Comparison of ENCODE assay signal across 24 cellular contexts in genomic region chr12:20489645-20490044, GRCh38.
DNase-seq lines count a peak whose midpoint lies in the region; ATAC-seq, FAIRE-seq and TF ChIP-seq lines count a peak whose summit lies in the region.
"Had no signal": no experiment of that assay in that cellular context is flagged by ENCODE, and none has a peak within 500 bp of the region (broad histone marks: within the 10 kb centered on the region; RNA-seq: fewer than 3 reads in every experiment).

No MANE protein-coding gene starts in this region.

- DNase-seq in HepG2 (ENCODE audit: low spot score) (no peak), right lobe of liver (no peak), SK-MEL-5 (ENCODE audit: low read depth, low spot score) (peak; percentile 69), osteoblast (ENCODE audit: insufficient read length, low spot score, missing footprints) (no peak), left lobe of liver (ENCODE audit: low spot score) (no peak), brain microvascular endothelial cell (no peak)
- DNase-seq: 8988T; CD8-positive, alpha-beta memory T cell; H9; Kasumi-1; MG63; NCI-H1048; NCI-H1436; NCI-H2081; NCI-H2171 treated with DMSO at 0.1 percent for 48 hours; NCI-H446 treated with DMSO at 0.1 percent for 48 hours had no signal

- no peaks in the 10 kb centered on the region for H3K9me3 ChIP-seq in HepG2 (ENCODE audit: low read length)
- H3K9me3 ChIP-seq in right lobe of liver: no peaks in the 10 kb centered on the region
- no peaks in the 10 kb centered on the region for H3K9me3 ChIP-seq in osteoblast (ENCODE audit: low read depth, low read length)

- no TSS peak for BruUV-seq in HepG2 (replicated peaks; lab: Mats Ljungman, UMichigan)

- H3K36me3 ChIP-seq in HepG2 (replicated peaks in 1 of 2; ENCODE audit: control insufficient read depth in 1 of 2, insufficient read depth in 2 of 2, low read length in 2 of 2): no peaks in the 10 kb centered on the region
- no peaks in the 10 kb centered on the region for H3K36me3 ChIP-seq in right lobe of liver
- H3K36me3 ChIP-seq in osteoblast (ENCODE audit: insufficient read depth, low read length): no peaks in the 10 kb centered on the region
- no peaks in the 10 kb centered on the region for H3K36me3 ChIP-seq in brain microvascular endothelial cell (replicated peaks)
- H3K36me3 ChIP-seq: BLaER1 treated with 17β-estradiol and CSF1 and Interleukin-3, amounts not matched to agents 10 nM and 100 nM; MG63 had no signal

- in situ Hi-C loops in HepG2 (cut with HindIII; ENCODE audit: extremely low pct_ligation_motif_present, low pct_unique_long_range_greater_than_20kb): no loop called here
- in situ Hi-C loops in SK-MEL-5 (cut with HindIII; ENCODE audit: low pct_unique_long_range_greater_than_20kb, low sequenced_read_pairs): no loop called here
- in situ Hi-C loops in brain microvascular endothelial cell (cut with HindIII; ENCODE audit: low pct_ligation_motif_present, low sequenced_read_pairs): no loop called here

- no peaks in the 10 kb centered on the region for H3K4me1 ChIP-seq in HepG2 (ENCODE audit: insufficient read depth, low read length)
- H3K4me1 ChIP-seq in right lobe of liver: no peaks in the 10 kb centered on the region
- peaks cover 50% of the 10 kb centered on the region for H3K4me1 ChIP-seq in osteoblast (ENCODE audit: insufficient read depth, low read length)

- no peaks in the 10 kb centered on the region for H4K20me1 ChIP-seq in HepG2 (ENCODE audit: insufficient read depth, low read length)
- H4K20me1 ChIP-seq in osteoblast (ENCODE audit: insufficient read depth, low read length): no peaks in the 10 kb centered on the region
- H4K20me1 ChIP-seq: BLaER1 treated with 17β-estradiol and CSF1 and Interleukin-3, amounts not matched to agents 10 nM and 100 nM had no signal

- H3K4me2 ChIP-seq in HepG2 (ENCODE audit: low read depth, low read length): no peak overlapping the region
- no peak overlapping the region for H3K4me2 ChIP-seq in osteoblast (ENCODE audit: insufficient read depth, low read length)
- H3K4me2 ChIP-seq: BLaER1 treated with 17β-estradiol and CSF1 and Interleukin-3, amounts not matched to agents 10 nM and 100 nM had no signal

- TF ChIP-seq POLR2A in HepG2 (IDR thresholded peaks at IDR 0.05; ENCODE audit: insufficient read depth in 1 of 2, low read depth in 2 of 2, low read length in 2 of 2) (no peak), right lobe of liver (IDR thresholded peaks at IDR 0.05) (no peak)

- CTCF ChIA-PET in HepG2 (lab: Yijun Ruan, JAX; ENCODE audit: low intra/inter-chr PET ratio, low total read pairs): no interaction called here

- FAIRE-seq in HepG2 (lab: Jason Lieb, UNC): no peak
- FAIRE-seq: GM12892, GM18507, HTR-8/SVneo, RCC 7860 had no signal

- H3K9ac ChIP-seq in HepG2 (ENCODE audit: insufficient read depth, low read depth, low read length): no peak overlapping the region
- H3K9ac ChIP-seq: BLaER1 treated with 17β-estradiol and CSF1 and Interleukin-3, amounts not matched to agents 10 nM and 100 nM had no signal

- H2AFZ ChIP-seq in HepG2 (ENCODE audit: low read length) (no peak overlapping the region), osteoblast (ENCODE audit: low read length) (no peak overlapping the region)

- intact Hi-C loops in HepG2 (cut with micrococcal nuclease; ENCODE audit: unreplicated experiment): no loop called here
- intact Hi-C loops in right lobe of liver (cut with DNase I): no loop called here

- H3K27me3 ChIP-seq in HepG2 (ENCODE audit: control insufficient read depth in 1 of 2, insufficient read depth in 2 of 2, low read length in 2 of 2) (no peaks in the 10 kb centered on the region), right lobe of liver (no peaks in the 10 kb centered on the region), osteoblast (ENCODE audit: insufficient read depth, low read length) (no peaks in the 10 kb centered on the region), brain microvascular endothelial cell (replicated peaks) (no peaks in the 10 kb centered on the region)
- H3K27me3 ChIP-seq: BLaER1 treated with 17β-estradiol and CSF1 and Interleukin-3, amounts not matched to agents 10 nM and 100 nM; MG63 had no signal

- no peak for TF ChIP-seq CTCF in HepG2 (CRISPR knock-in tag; IDR thresholded peaks at IDR 0.05)
- no peak for TF ChIP-seq CTCF in right lobe of liver (IDR thresholded peaks at IDR 0.05)
- TF ChIP-seq CTCF in osteoblast (IDR thresholded peaks at IDR 0.05; ENCODE audit: extremely low read depth, low read depth, low read length): no peak
- TF ChIP-seq CTCF in brain microvascular endothelial cell (IDR thresholded peaks at IDR 0.05; ENCODE audit: low read depth, low read length, missing control alignments): no peak

- POLR2A ChIA-PET in HepG2 (lab: Yijun Ruan, JAX): no interaction called here

- H3K4me3 ChIP-seq in HepG2 (replicated peaks in 1 of 3; ENCODE audit: insufficient read depth in 1 of 3, low read depth in 2 of 3, low read length in 3 of 3) (no peak overlapping the region), right lobe of liver (no peak overlapping the region), osteoblast (ENCODE audit: insufficient read depth, low read length) (no peak overlapping the region), brain microvascular endothelial cell (ENCODE audit: low read depth, low read length) (no peak overlapping the region)
- H3K4me3 ChIP-seq: BLaER1 treated with 17β-estradiol and CSF1 and Interleukin-3, amounts not matched to agents 10 nM and 100 nM; MG63 had no signal

- no peak for TF ChIP-seq RAD21 in HepG2 (CRISPR knock-in tag; IDR thresholded peaks at IDR 0.05)

- WGBS in HepG2 (ENCODE audit: low lambda C conversion rate): 0% methylated on average over 1 of the region's 1 CpG
- 17% methylated on average over 1 of the region's 1 CpG for WGBS in right lobe of liver (ENCODE audit: insufficient coverage, low coverage, low lambda C conversion rate, missing lambda C conversion rate)

- H3K79me2 ChIP-seq in HepG2 (ENCODE audit: insufficient read depth, low read length) (no peaks in the 10 kb centered on the region), osteoblast (ENCODE audit: insufficient read depth, low read length) (peaks cover 6% of the 10 kb centered on the region)

- ATAC-seq in HepG2: no peak
- ATAC-seq in right lobe of liver: no peak
- ATAC-seq in GM21381 (IDR thresholded peaks at IDR 0.05; ENCODE audit: unreplicated experiment): no peak
- no peak for ATAC-seq in left lobe of liver
- no peak for ATAC-seq in GM19023 (IDR thresholded peaks at IDR 0.05; ENCODE audit: unreplicated experiment)
- ATAC-seq: Right ventricle myocardium inferior had no signal

- H3K27ac ChIP-seq in HepG2 (ENCODE audit: extremely low read length, insufficient read depth, low read length) (no peak overlapping the region), right lobe of liver (no peak overlapping the region), osteoblast (ENCODE audit: low read depth, low read length) (peak overlapping the region; percentile 50), brain microvascular endothelial cell (no peak overlapping the region)
- H3K27ac ChIP-seq: BLaER1 treated with 17β-estradiol and CSF1 and Interleukin-3, amounts not matched to agents 10 nM and 100 nM had no signal

- no peak for TF ChIP-seq EP300 in HepG2 (IDR thresholded peaks at IDR 0.05; ENCODE audit: low read depth in 2 of 2, low read length in 2 of 2)
- TF ChIP-seq EP300 in HepG2 (CRISPR knock-in tag; IDR thresholded peaks at IDR 0.05; ENCODE audit: borderline replicate concordance): no peak

TF ChIP-seq in HepG2, 621 proteins besides CTCF, POLR2A, EP300 and RAD21:
- TF ChIP-seq SCMH1 (CRISPR knock-in tag; IDR thresholded peaks at IDR 0.05; ENCODE audit: borderline replicate concordance): no peak
- no peak for TF ChIP-seq ZNF441 (CRISPR knock-in tag; IDR thresholded peaks at IDR 0.05; ENCODE audit: borderline replicate concordance)
- TF ChIP-seq SMARCE1 (IDR thresholded peaks at IDR 0.05; ENCODE audit: borderline replicate concordance): no peak
- no peak for TF ChIP-seq ADNP (CRISPR knock-in tag; IDR thresholded peaks at IDR 0.05)
- TF ChIP-seq CREB1 (IDR thresholded peaks at IDR 0.05): peak; percentile 76
- TF ChIP-seq CREB1 (CRISPR knock-in tag; IDR thresholded peaks at IDR 0.05): no peak
- no peak for TF ChIP-seq TFAP4 (IDR thresholded peaks at IDR 0.05; ENCODE audit: borderline replicate concordance, low read depth)
- TF ChIP-seq MED13 (CRISPR knock-in tag; IDR thresholded peaks at IDR 0.05): no peak
